ENCODE assay signal across 8 cellular contexts in the genomic region with DNA sequence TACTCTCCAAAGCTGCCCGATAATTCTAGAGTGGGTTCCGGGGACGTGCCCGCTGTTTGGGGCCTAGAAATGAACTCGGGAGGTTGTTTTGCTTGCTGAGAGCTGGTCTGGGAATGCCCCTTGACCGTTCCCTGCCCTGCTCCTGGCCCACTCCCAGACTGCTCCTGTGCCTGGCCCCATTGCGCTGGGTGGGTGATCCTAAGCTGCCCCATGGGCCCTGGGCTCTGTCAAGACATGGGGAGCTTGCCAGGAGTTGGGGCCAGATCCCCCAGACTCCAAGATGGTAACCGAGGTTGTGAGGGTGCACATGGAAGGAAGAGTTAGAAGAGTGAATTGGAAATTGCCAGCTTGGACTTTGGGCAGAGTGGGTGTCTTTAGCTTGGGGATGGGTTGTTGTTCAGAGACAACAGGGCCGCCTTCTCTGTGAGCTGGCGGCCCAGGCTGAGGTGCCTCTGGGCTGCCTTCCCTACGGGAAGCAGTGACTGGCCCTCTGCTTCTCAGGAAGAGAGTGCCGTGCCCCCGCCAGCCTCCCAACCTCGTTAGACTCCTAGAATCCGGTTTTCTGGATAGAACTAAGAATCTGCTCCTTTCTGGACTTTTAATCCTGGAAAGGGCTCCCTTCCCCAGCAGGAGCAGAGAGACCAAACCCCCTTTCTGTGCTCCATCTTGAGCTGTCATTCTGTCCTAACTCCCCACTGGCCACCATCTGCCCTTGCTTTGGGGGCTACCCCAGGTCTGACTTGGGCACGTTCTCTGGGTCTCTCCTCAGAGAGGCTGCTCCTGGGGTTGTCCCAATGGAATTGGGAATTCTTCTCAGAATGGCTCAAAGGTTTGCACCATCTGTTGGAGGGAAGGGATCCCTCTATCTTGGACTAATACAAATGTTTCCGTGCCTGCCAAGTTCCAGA. TPM values are rescaled to one million over a fixed set of nuclear protein-coding genes. Genes with fewer than 3 reads are reported as not detected.
DNase-seq lines count a peak whose midpoint lies in the region; ATAC-seq, FAIRE-seq and TF ChIP-seq lines count a peak whose summit lies in the region.

No MANE protein-coding gene starts in this region.

- H3K4me3 Mint-ChIP-seq in Caco-2 (ENCODE audit: unreplicated experiment): peak overlapping the region; percentile 93

- POLR2A ChIA-PET in Caco-2 (lab: Charles Lee): no interaction called here

- no TSS peak for BruUV-seq in Caco-2 (replicated peaks; lab: Mats Ljungman, UMichigan)

- H3K27me3 Mint-ChIP-seq in Caco-2 (ENCODE audit: insufficient read depth, unreplicated experiment): no peaks in the 10 kb centered on the region

- no peaks in the 10 kb centered on the region for H3K27me3 ChIP-seq in Caco-2 (replicated peaks; ENCODE audit: control insufficient read depth, insufficient read depth, low read length)
- no peaks in the 10 kb centered on the region for H3K27me3 ChIP-seq in SJCRH30

- H3K9me3 Mint-ChIP-seq in Caco-2 (ENCODE audit: unreplicated experiment): no peaks in the 10 kb centered on the region

- H3K4me1 ChIP-seq in Caco-2 (peaks cover 22% of the 10 kb centered on the region), SJCRH30 (peaks cover 3% of the 10 kb centered on the region; the same call in 1 of the 2 replicates)

- ATAC-seq in GM19467 (IDR thresholded peaks at IDR 0.05; ENCODE audit: unreplicated experiment): no peak

- CTCF ChIA-PET in Caco-2 (lab: Charles Lee): interaction anchor here (1.3 to 1.7 kb wide), 2 partner anchors 46 to 59 kb away, joined by 3 to 6 read pairs; no protein-coding TSS in a partner anchor

- no peaks in the 10 kb centered on the region for H3K9me3 ChIP-seq in Caco-2
- H3K9me3 ChIP-seq in SJCRH30 (replicated peaks): no peaks in the 10 kb centered on the region

- H3K36me3 Mint-ChIP-seq in Caco-2 (ENCODE audit: insufficient read depth, unreplicated experiment): peaks cover 5% of the 10 kb centered on the region

- no peak for FAIRE-seq in HTR-8/SVneo (lab: Jason Lieb, UNC)
- FAIRE-seq in GM12891 (lab: Jason Lieb, UNC): no peak

- TF ChIP-seq POLR2A in GM12891 (IDR thresholded peaks at IDR 0.05; ENCODE audit: low read depth, low read length): no peak

- intact Hi-C loops in Caco-2 (cut with micrococcal nuclease; ENCODE audit: unreplicated experiment): no loop called here

- H3K27ac ChIP-seq in SJCRH30: no peak overlapping the region; the same call in 1 of the 2 replicates

- TF ChIP-seq CTCF in Caco-2 (IDR thresholded peaks at IDR 0.05; ENCODE audit: insufficient read depth in 1 of 2, low read depth in 1 of 2, low read length in 1 of 2, severe bottlenecking in 1 of 2, unreplicated experiment in 1 of 2) (no peak), fibroblast of the aortic adventitia (IDR thresholded peaks at IDR 0.05; ENCODE audit: insufficient read depth, low read length) (no peak), retinal pigment epithelial cell (conservative IDR thresholded peaks at IDR 0.05; ENCODE audit: low read depth, low read length) (no peak)

- peaks cover 17% of the 10 kb centered on the region for H3K4me1 Mint-ChIP-seq in Caco-2 (ENCODE audit: low read depth, unreplicated experiment)

- H3K4me3 ChIP-seq in Caco-2 (ENCODE audit: low read depth, low read length): no peak overlapping the region
- peak overlapping the region; percentile 95; the same call in 1 of the 2 replicates for H3K4me3 ChIP-seq in SJCRH30
- peak overlapping the region; percentile 86 for H3K4me3 ChIP-seq in fibroblast of the aortic adventitia (ENCODE audit: low read depth, low read length)
- H3K4me3 ChIP-seq in retinal pigment epithelial cell (ENCODE audit: low read length): peak overlapping the region; percentile 85

- H3K27ac Mint-ChIP-seq in Caco-2 (ENCODE audit: unreplicated experiment): no peak overlapping the region

- H3K36me3 ChIP-seq in Caco-2 (ENCODE audit: control insufficient read depth, insufficient read depth, low read length) (no peaks in the 10 kb centered on the region), SJCRH30 (no peaks in the 10 kb centered on the region)

- DNase-seq in Caco-2: no peak
- no peak for DNase-seq in SJCRH30
- no peak for DNase-seq in fibroblast of the aortic adventitia (ENCODE audit: low read depth)
- DNase-seq in retinal pigment epithelial cell (ENCODE audit: low read depth): no peak
- DNase-seq in HTR-8/SVneo (ENCODE audit: insufficient read length, low spot score): no peak
- no peak for DNase-seq in globus pallidus (ENCODE audit: low spot score)
- DNase-seq in GM12891 (ENCODE audit: insufficient read length, low spot score): no peak

TF ChIP-seq in GM12891, 5 proteins besides CTCF, POLR2A, EP300 and RAD21:
- no peak for TF ChIP-seq POU2F2 (IDR thresholded peaks at IDR 0.05; ENCODE audit: low read depth, low read length)
- TF ChIP-seq POLR2AphosphoS5 (IDR thresholded peaks at IDR 0.05; ENCODE audit: low read depth, low read length): no peak
- TF ChIP-seq PAX5 (IDR thresholded peaks at IDR 0.05; ENCODE audit: insufficient read depth, low read length, severe bottlenecking): no peak
- TF ChIP-seq TAF1 (IDR thresholded peaks at IDR 0.05; ENCODE audit: low read depth, low read length): no peak
- TF ChIP-seq SPI1 (IDR thresholded peaks at IDR 0.05; ENCODE audit: low read depth, low read length): no peak

RNA-seq across cellular contexts. Expression of a gene that starts 1.8 kb away (rescaled TPM):
- total RNA-seq in Caco-2 (2022): 11.2 and 11.5 TPM in 2 replicates
- 37.3 and 39.6 TPM in 2 replicates for total RNA-seq in SJCRH30 (2014; rRNA removed; shearing (Covaris generic))
- total RNA-seq in fibroblast of the aortic adventitia (ENCODE audit: low replicate concordance): 9.6 and 25.4 TPM in 2 replicates
- 3.5 TPM for polyA plus RNA-seq in GM12891 (2012; ENCODE audit: low read depth, missing spikeins)

RNA-seq across cellular contexts. Expression of a gene that starts 53.4 kb away (rescaled TPM):
- total RNA-seq in Caco-2 (2022) (40.2 and 40.4 TPM in 2 replicates), fibroblast of the aortic adventitia (ENCODE audit: low replicate concordance) (4.3 and 11.4 TPM in 2 replicates)
- 21.3 and 24.5 TPM in 2 replicates for total RNA-seq in SJCRH30 (2014; rRNA removed; shearing (Covaris generic))
- 45.3 TPM for polyA plus RNA-seq in GM12891 (2012; ENCODE audit: low read depth, missing spikeins)
